In genomic region chr12:124326104-124326503, GRCh38 we compare ENCODE assay signal across 21 cellular contexts. TPM values are rescaled to one million over a fixed set of nuclear protein-coding genes. Genes with fewer than 3 reads are reported as not detected.
"Had no signal": no experiment of that assay in that cellular context is flagged by ENCODE, and none has a peak within 500 bp of the region (broad histone marks: within the 10 kb centered on the region; RNA-seq: fewer than 3 reads in every experiment).

No MANE protein-coding gene starts in this region.

- H3K4me3 Mint-ChIP-seq: activated CD4-positive, alpha-beta T cell treated with anti-CD3 and anti-CD28 coated beads, Interleukin-2, amount 10 ng/mL, durations not matched to agents 24 days and 14 days; activated CD8-positive, alpha-beta T cell treated with anti-CD3 and anti-CD28 coated beads for 36 hours; activated naive CD8-positive, alpha-beta T cell treated with anti-CD3 and anti-CD28 coated beads, Interleukin-2, amount 10 ng/mL, durations not matched to agents 7 days and 5 days; activated T-helper 17 cell treated with anti-CD3 and anti-CD28 coated beads, Interleukin-2, amount 50 U/mL, for 72 hours; brain; memory B cell; stimulated activated memory B cell treated with anti-CD40 and anti-IgM and Interleukin-4, amounts not matched to agents 10 μg/mL and 1 μg/mL and 100 μg/mL, for 72 hours; T-cell had no signal

- H3K27me3 ChIP-seq: esophagus squamous epithelium had no signal

- DNase-seq: activated CD4-positive, alpha-beta T cell treated with anti-CD3 and anti-CD28 coated beads, Interleukin-2, amount 10 ng/mL, durations not matched to agents 24 days and 14 days; activated CD4-positive, CD25-positive, alpha-beta regulatory T cell; activated CD8-positive, alpha-beta T cell treated with anti-CD3 and anti-CD28 coated beads for 36 hours; activated naive CD4-positive, alpha-beta T cell treated with Interleukin-2 at 50 U/mL for 16 hours; activated naive CD8-positive, alpha-beta T cell treated with anti-CD3 and anti-CD28 coated beads, Interleukin-2, amount 10 ng/mL, durations not matched to agents 7 days and 5 days; activated T-cell treated with anti-CD3 and anti-CD28 coated beads, Interleukin-2, amount 50 U/mL, for 1 hour; amygdala; cortex of kidney; effector CD4-positive, alpha-beta T cell; esophagus squamous epithelium; hippocampal formation; islet precursor cell; stimulated activated CD4-positive, alpha-beta T cell treated with anti-CD3 and anti-CD28 coated beads, Interleukin-4, amount 100 ng/mL, for 24 hours; T-cell had no signal

- H3K4me1 ChIP-seq: prostate gland had no signal

- H3K4me2 ChIP-seq: smooth muscle cell had no signal

- ATAC-seq: activated CD8-positive, alpha-beta T cell treated with anti-CD3 and anti-CD28 coated beads for 36 hours; activated T-helper 17 cell treated with anti-CD3 and anti-CD28 coated beads, Interleukin-2, amount 50 U/mL, for 72 hours; SK-N-SH treated with all-trans-retinoic acid at 6 μM for 48 hours; stimulated activated memory B cell treated with anti-CD40 and anti-IgM and Interleukin-4, amounts not matched to agents 10 μg/mL and 1 μg/mL and 100 μg/mL, for 72 hours had no signal

- H3K4me3 ChIP-seq: esophagus squamous epithelium, prostate gland, smooth muscle cell had no signal

- H3K9me3 ChIP-seq: prostate gland had no signal

- H3K27ac Mint-ChIP-seq: activated CD4-positive, alpha-beta T cell treated with anti-CD3 and anti-CD28 coated beads, Interleukin-2, amount 10 ng/mL, durations not matched to agents 24 days and 14 days; activated CD8-positive, alpha-beta T cell treated with anti-CD3 and anti-CD28 coated beads for 36 hours; activated naive CD8-positive, alpha-beta T cell treated with anti-CD3 and anti-CD28 coated beads, Interleukin-2, amount 10 ng/mL, durations not matched to agents 7 days and 5 days; activated T-helper 17 cell treated with anti-CD3 and anti-CD28 coated beads, Interleukin-2, amount 50 U/mL, for 72 hours; memory B cell; stimulated activated memory B cell treated with anti-CD40 and anti-IgM and Interleukin-4, amounts not matched to agents 10 μg/mL and 1 μg/mL and 100 μg/mL, for 72 hours had no signal

- H3K4me1 Mint-ChIP-seq: activated CD4-positive, alpha-beta T cell treated with anti-CD3 and anti-CD28 coated beads, Interleukin-2, amount 10 ng/mL, durations not matched to agents 24 days and 14 days; activated naive CD8-positive, alpha-beta T cell treated with anti-CD3 and anti-CD28 coated beads, Interleukin-2, amount 10 ng/mL, durations not matched to agents 7 days and 5 days; activated T-helper 17 cell treated with anti-CD3 and anti-CD28 coated beads, Interleukin-2, amount 50 U/mL, for 72 hours; memory B cell; stimulated activated memory B cell treated with anti-CD40 and anti-IgM and Interleukin-4, amounts not matched to agents 10 μg/mL and 1 μg/mL and 100 μg/mL, for 72 hours; T-cell had no signal

- H3K27ac ChIP-seq: prostate gland had no signal

- H3K27me3 Mint-ChIP-seq: activated CD4-positive, alpha-beta T cell treated with anti-CD3 and anti-CD28 coated beads, Interleukin-2, amount 10 ng/mL, durations not matched to agents 24 days and 14 days; activated CD8-positive, alpha-beta T cell treated with anti-CD3 and anti-CD28 coated beads for 36 hours; activated naive CD8-positive, alpha-beta T cell treated with anti-CD3 and anti-CD28 coated beads, Interleukin-2, amount 10 ng/mL, durations not matched to agents 7 days and 5 days; activated T-helper 17 cell treated with anti-CD3 and anti-CD28 coated beads, Interleukin-2, amount 50 U/mL, for 72 hours; brain; memory B cell; stimulated activated memory B cell treated with anti-CD40 and anti-IgM and Interleukin-4, amounts not matched to agents 10 μg/mL and 1 μg/mL and 100 μg/mL, for 72 hours; T-cell had no signal

RNA-seq across cellular contexts. Expression of gene RFLNA, which starts 31.2 kb away (rescaled TPM):
- total RNA-seq: activated CD4-positive, alpha-beta T cell treated with anti-CD3 and anti-CD28 coated beads, Interleukin-2, amount 10 ng/mL, durations not matched to agents 24 days and 14 days; activated CD8-positive, alpha-beta T cell treated with anti-CD3 and anti-CD28 coated beads for 36 hours; activated naive CD8-positive, alpha-beta T cell treated with anti-CD3 and anti-CD28 coated beads, Interleukin-2, amount 10 ng/mL, durations not matched to agents 7 days and 5 days; activated T-helper 17 cell treated with anti-CD3 and anti-CD28 coated beads, Interleukin-2, amount 50 U/mL, for 72 hours; T-cell had no signal
